ENCODE assay signal across 21 cellular contexts in the genomic region with DNA sequence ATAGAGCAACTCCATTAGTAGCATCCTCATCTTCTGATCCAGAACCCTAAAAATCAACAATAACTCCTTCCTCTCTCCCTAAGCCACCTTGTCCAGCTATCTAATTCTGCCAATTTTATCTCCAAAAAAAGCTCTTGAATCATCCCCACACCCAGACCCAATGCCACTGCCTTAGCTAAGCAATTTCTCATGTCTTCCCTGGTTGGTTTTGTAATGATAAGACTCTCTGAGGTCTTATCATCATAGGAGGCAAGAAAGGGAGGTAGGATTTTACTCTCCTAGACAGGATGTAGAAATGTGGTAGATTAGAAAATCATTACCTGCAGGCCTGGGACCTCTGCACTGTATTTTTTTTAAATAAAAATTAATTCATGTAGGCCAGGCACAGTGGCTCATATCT.
DNase-seq lines count a peak whose midpoint lies in the region; ATAC-seq, FAIRE-seq and TF ChIP-seq lines count a peak whose summit lies in the region.
"Had no signal": no experiment of that assay in that cellular context is flagged by ENCODE, and none has a peak within 500 bp of the region (broad histone marks: within the 10 kb centered on the region; RNA-seq: fewer than 3 reads in every experiment).

No MANE protein-coding gene starts in this region.

- H3K4me1 Mint-ChIP-seq in neural progenitor cell: peaks cover 48% of the 10 kb centered on the region
- H3K4me1 Mint-ChIP-seq: B cell had no signal

- H3K4me2 ChIP-seq in K562 (ENCODE audit: insufficient read depth, low read length) (no peak overlapping the region), neural progenitor cell (no peak overlapping the region)
- H3K4me2 ChIP-seq: A549; BLaER1 treated with 17β-estradiol and CSF1 and Interleukin-3, amounts not matched to agents 10 nM and 100 nM had no signal

- POLR2A ChIA-PET in K562 (lab: Yijun Ruan, JAX): no interaction called here

- no peaks in the 10 kb centered on the region for H3K79me2 ChIP-seq in K562 (ENCODE audit: control insufficient read depth, insufficient read depth, low read length)
- H3K79me2 ChIP-seq in neural progenitor cell (ENCODE audit: low read depth): no peaks in the 10 kb centered on the region

- H3K9ac ChIP-seq in K562 (ENCODE audit: insufficient read depth in 1 of 2, low read depth in 2 of 2, low read length in 2 of 2) (no peak overlapping the region), neural progenitor cell (no peak overlapping the region)
- H3K9ac ChIP-seq: BLaER1 treated with 17β-estradiol and CSF1 and Interleukin-3, amounts not matched to agents 10 nM and 100 nM had no signal

- in situ Hi-C loops in K562 (cut with MboI): no loop called here

- H3K27ac Mint-ChIP-seq in neural progenitor cell: peak overlapping the region; percentile 48
- H3K27ac Mint-ChIP-seq: B cell; CD4-positive, alpha-beta T cell; CD8-positive, alpha-beta T cell had no signal

- intact Hi-C loops in K562 (cut with micrococcal nuclease): no loop called here

- H3K9me3 ChIP-seq in K562 (replicated peaks; ENCODE audit: control insufficient read depth, insufficient read depth, low read depth, low read length) (peaks cover 12% of the 10 kb centered on the region), neural progenitor cell (ENCODE audit: low read depth) (no peaks in the 10 kb centered on the region)
- H3K9me3 ChIP-seq: A549 had no signal

- H4K20me1 ChIP-seq in K562 (replicated peaks; ENCODE audit: control insufficient read depth, insufficient read depth, low read length): no peaks in the 10 kb centered on the region
- no peaks in the 10 kb centered on the region for H4K20me1 ChIP-seq in neural progenitor cell (ENCODE audit: low read depth)
- H4K20me1 ChIP-seq: BLaER1 treated with 17β-estradiol and CSF1 and Interleukin-3, amounts not matched to agents 10 nM and 100 nM had no signal

- H3K36me3 Mint-ChIP-seq in neural progenitor cell: peaks cover 13% of the 10 kb centered on the region
- H3K36me3 Mint-ChIP-seq: CD8-positive, alpha-beta T cell had no signal

- H3K9me3 Mint-ChIP-seq in neural progenitor cell: peaks cover 27% of the 10 kb centered on the region

- DNase-seq in NCI-H226 (peak; percentile 57), K562 (ENCODE audit: extremely low read depth in 1 of 4, low spot score in 3 of 4) (peak; percentile 44 to 80 (median 62)), neural progenitor cell (ENCODE audit: low spot score) (no peak), GF-D8 (lab: John Stamatoyannopoulos, UW) (no peak), T1000 (lab: John Stamatoyannopoulos, UW) (no peak)
- DNase-seq: AML-193; Caco-2; Calu3; CD4-positive, alpha-beta T cell; CD8-positive, alpha-beta T cell; DMS79 treated with DMSO at 0.1 percent for 48 hours had no signal

- H3K4me3 Mint-ChIP-seq in neural progenitor cell: no peak overlapping the region
- H3K4me3 Mint-ChIP-seq: B cell; CD4-positive, alpha-beta T cell; CD8-positive, alpha-beta T cell had no signal

- TF ChIP-seq POLR2A in K562 (conservative IDR thresholded peaks at IDR 0.05): no peak

- CTCF ChIA-PET in K562 (lab: Yijun Ruan, JAX; ENCODE audit: low intra/inter-chr PET ratio): no interaction called here

- H3K27me3 ChIP-seq in K562 (ENCODE audit: control insufficient read depth in 2 of 2, insufficient read depth in 2 of 2, low read length in 2 of 2) (no peaks in the 10 kb centered on the region), neural progenitor cell (no peaks in the 10 kb centered on the region)

- ATAC-seq in K562: peak; percentile 62
- ATAC-seq: A549; CD8-positive, alpha-beta T cell; GM12878 had no signal

- H3K36me3 ChIP-seq in K562 (ENCODE audit: control insufficient read depth, insufficient read depth, low read length) (no peaks in the 10 kb centered on the region), neural progenitor cell (no peaks in the 10 kb centered on the region)
- H3K36me3 ChIP-seq: BLaER1 treated with 17β-estradiol and CSF1 and Interleukin-3, amounts not matched to agents 10 nM and 100 nM had no signal

- H3K27ac ChIP-seq in K562 (ENCODE audit: extremely low read depth, low read depth, low read length) (no peak overlapping the region), neural progenitor cell (no peak overlapping the region)
- H3K27ac ChIP-seq: 22Rv1; A549; BLaER1 treated with 17β-estradiol and CSF1 and Interleukin-3, amounts not matched to agents 10 nM and 100 nM; C4-2B had no signal

- peak; percentile 73 for FAIRE-seq in K562 (lab: Jason Lieb, UNC)
- FAIRE-seq: A549, D721Med, G401.6, GM12878, GM12892, GM18507 had no signal

- H3K4me1 ChIP-seq in K562 (replicated peaks in 1 of 2; ENCODE audit: control insufficient read depth in 2 of 2, insufficient read depth in 2 of 2, low read length in 2 of 2) (peaks cover 6 to 45% of the 10 kb centered on the region in 2 experiments), neural progenitor cell (peaks cover 9% of the 10 kb centered on the region)
- H3K4me1 ChIP-seq: BLaER1 treated with 17β-estradiol and CSF1 and Interleukin-3, amounts not matched to agents 10 nM and 100 nM had no signal

- peak; percentile 82; the same call in 1 of the 2 replicates for TF ChIP-seq EP300 in K562 (IDR thresholded peaks at IDR 0.05; ENCODE audit: low read length)

- H3K4me3 ChIP-seq in K562: no peak overlapping the region
- no peak overlapping the region for H3K4me3 ChIP-seq in neural progenitor cell
- H3K4me3 ChIP-seq: A549; BLaER1 treated with 17β-estradiol and CSF1 and Interleukin-3, amounts not matched to agents 10 nM and 100 nM; GM12878 had no signal

- no peak for TF ChIP-seq CTCF in K562 (IDR thresholded peaks at IDR 0.05 in 2 of 3, conservative IDR thresholded peaks at IDR 0.05 in 1 of 3; ENCODE audit: insufficient read depth in 2 of 3, low read depth in 1 of 3, low read length in 3 of 3)
- TF ChIP-seq CTCF in neural progenitor cell (IDR thresholded peaks at IDR 0.05): no peak

- H3K27me3 Mint-ChIP-seq in neural progenitor cell (ENCODE audit: insufficient read depth, low read depth): peaks cover 6% of the 10 kb centered on the region

- H2AFZ ChIP-seq in K562 (ENCODE audit: low read depth, low read length) (no peak overlapping the region), neural progenitor cell (replicated peaks) (no peak overlapping the region)

- H3F3A ChIP-seq in neural progenitor cell (ENCODE audit: low read depth): peaks cover 8% of the 10 kb centered on the region

- H3K9me1 ChIP-seq in K562 (ENCODE audit: control insufficient read depth, insufficient read depth, low read length): no peaks in the 10 kb centered on the region

- no peak for TF ChIP-seq RAD21 in K562 (CRISPR knock-in tag; conservative IDR thresholded peaks at IDR 0.05 in 1 of 2, IDR thresholded peaks at IDR 0.05 in 1 of 2)

- BruUV-seq in K562 (replicated peaks; lab: Mats Ljungman, UMichigan): no TSS peak

TF ChIP-seq in K562, 482 proteins besides CTCF, POLR2A, EP300 and RAD21 (continues in another document):
- TF ChIP-seq GTF2E2 (tag; IDR thresholded peaks at IDR 0.05) (no peak), KLF13 (tag; IDR thresholded peaks at IDR 0.05; ENCODE audit: borderline replicate concordance, low read depth) (no peak), L3MBTL2 (IDR thresholded peaks at IDR 0.05) (no peak), ZC3H8 (IDR thresholded peaks at IDR 0.05) (no peak), FOXK2 (conservative IDR thresholded peaks at IDR 0.05 in 1 of 2, IDR thresholded peaks at IDR 0.05 in 1 of 2; ENCODE audit: low read depth in 2 of 2) (no peak), SOX6 (IDR thresholded peaks at IDR 0.05) (peak; percentile 48; the same call in 1 of the 2 replicates), ARID1B (IDR thresholded peaks at IDR 0.05) (peak; percentile 84), TBL1XR1 (IDR thresholded peaks at IDR 0.05; ENCODE audit: low read length in 2 of 2) (peak in 1 of 2 experiments; percentile 43; a peak in 2 of 4 replicates), JUND (IDR thresholded peaks at IDR 0.05; ENCODE audit: borderline replicate concordance, low read depth, low read length) (peak; percentile 39; the same call in 1 of the 2 replicates), JUND (tag; IDR thresholded peaks at IDR 0.05; ENCODE audit: borderline replicate concordance, low read depth, low read length) (no peak; the same call in 2 of the 3 replicates), ELF1 (tag; IDR thresholded peaks at IDR 0.05) (no peak), HEY1 (CRISPR knock-in tag; IDR thresholded peaks at IDR 0.05; ENCODE audit: borderline replicate concordance) (no peak), NR2C2 (CRISPR knock-in tag; IDR thresholded peaks at IDR 0.05) (no peak), NR2C2 (tag; IDR thresholded peaks at IDR 0.05) (0 out of 2 replicates have a peak, but pooled peaks have one; percentile 29), KHSRP (IDR thresholded peaks at IDR 0.05) (no peak), ZNF561 (CRISPR knock-in tag; conservative IDR thresholded peaks at IDR 0.05) (no peak), HDAC2 (IDR thresholded peaks at IDR 0.05) (peak; percentile 47; the same call in 1 of the 2 replicates)
- TF ChIP-seq, protein P1, sequence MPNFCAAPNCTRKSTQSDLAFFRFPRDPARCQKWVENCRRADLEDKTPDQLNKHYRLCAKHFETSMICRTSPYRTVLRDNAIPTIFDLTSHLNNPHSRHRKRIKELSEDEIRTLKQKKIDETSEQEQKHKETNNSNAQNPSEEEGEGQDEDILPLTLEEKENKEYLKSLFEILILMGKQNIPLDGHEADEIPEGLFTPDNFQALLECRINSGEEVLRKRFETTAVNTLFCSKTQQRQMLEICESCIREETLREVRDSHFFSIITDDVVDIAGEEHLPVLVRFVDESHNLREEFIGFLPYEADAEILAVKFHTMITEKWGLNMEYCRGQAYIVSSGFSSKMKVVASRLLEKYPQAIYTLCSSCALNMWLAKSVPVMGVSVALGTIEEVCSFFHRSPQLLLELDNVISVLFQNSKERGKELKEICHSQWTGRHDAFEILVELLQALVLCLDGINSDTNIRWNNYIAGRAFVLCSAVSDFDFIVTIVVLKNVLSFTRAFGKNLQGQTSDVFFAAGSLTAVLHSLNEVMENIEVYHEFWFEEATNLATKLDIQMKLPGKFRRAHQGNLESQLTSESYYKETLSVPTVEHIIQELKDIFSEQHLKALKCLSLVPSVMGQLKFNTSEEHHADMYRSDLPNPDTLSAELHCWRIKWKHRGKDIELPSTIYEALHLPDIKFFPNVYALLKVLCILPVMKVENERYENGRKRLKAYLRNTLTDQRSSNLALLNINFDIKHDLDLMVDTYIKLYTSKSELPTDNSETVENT (CRISPR knock-in tag; IDR thresholded peaks at IDR 0.05): no peak

Comparison
In these comparisons a context has a peak if more than half of its experiments do, and no peak if none do; other contexts are left out.
1. DNase-seq: peak in NCI-H226 (single experiment) and K562 (4 of 4); none in neural progenitor cell (single experiment), GF-D8 (single experiment) and T1000 (single experiment).